Comparison of ENCODE assay signal across 20 cellular contexts in genomic region chr2:8636041-8636491, GRCh38. TPM values are rescaled to one million over a fixed set of nuclear protein-coding genes. Genes with fewer than 3 reads are reported as not detected.
DNase-seq lines count a peak whose midpoint lies in the region; ATAC-seq and TF ChIP-seq lines count a peak whose summit lies in the region.
"Had no signal": no experiment of that assay in that cellular context is flagged by ENCODE, and none has a peak within 500 bp of the region (broad histone marks: within the 10 kb centered on the region; RNA-seq: fewer than 3 reads in every experiment).

No MANE protein-coding gene starts in this region.

- H3K4me3 Mint-ChIP-seq in GM23338 = no peak overlapping the region
- H3K4me3 Mint-ChIP-seq in osteocyte (ENCODE audit: unreplicated experiment) = no peak overlapping the region
- H3K4me3 Mint-ChIP-seq: activated CD8-positive, alpha-beta T cell treated with anti-CD3 and anti-CD28 coated beads, Interleukin-2, amount 10 ng/mL, durations not matched to agents 7 days and 5 days; activated naive CD8-positive, alpha-beta T cell treated with anti-CD3 and anti-CD28 coated beads, Interleukin-2, amount 50 U/mL, for 24 hours; activated T-helper 1 cell treated with anti-CD3 and anti-CD28 coated beads, Interleukin-12 subunit alpha, Interleukin-12 subunit beta, Interleukin-2, Interleukin-4 antibody, amounts not matched to agents 30 ng/mL and 10 ng/mL and 1 ng/mL, durations not matched to agents 14 hours and 24 hours and 36 hours; immature natural killer cell had no signal

- H4K20me1 ChIP-seq in GM23338 (replicated peaks; ENCODE audit: insufficient read depth) (no peaks in the 10 kb centered on the region), osteoblast (ENCODE audit: insufficient read depth, low read length) (no peaks in the 10 kb centered on the region)

- no peak for DNase-seq in GM23338 (ENCODE audit: low spot score)
- peak; percentile 14 for DNase-seq in RPMI7951 (ENCODE audit: low read depth)
- DNase-seq in fibroblast of villous mesenchyme (ENCODE audit: low read depth) = peak; percentile 3
- peak; percentile 42 for DNase-seq in osteoblast (ENCODE audit: insufficient read length, low spot score, missing footprints)
- DNase-seq in SKM-1 (lab: John Stamatoyannopoulos, UW; ENCODE audit: unreplicated experiment) = no peak
- no peak for DNase-seq in prostate gland (ENCODE audit: low spot score)
- DNase-seq in osteocyte (ENCODE audit: extremely low spot score, unreplicated experiment) = no peak
- no peak for DNase-seq in hepatic stellate cell (ENCODE audit: low spot score)
- DNase-seq: activated CD8-positive, alpha-beta T cell treated with anti-CD3 and anti-CD28 coated beads, Interleukin-2, amount 10 ng/mL, durations not matched to agents 7 days and 5 days; activated naive CD8-positive, alpha-beta T cell treated with anti-CD3 and anti-CD28 coated beads, Interleukin-2, amount 50 U/mL, for 24 hours; cerebellar nuclear complex; immature natural killer cell; NCI-H1694 treated with DMSO at 0.1 percent for 48 hours; NCI-H524 treated with DMSO at 0.1 percent for 48 hours; PC-9; SW 1271 had no signal

- H3K27me3 ChIP-seq in GM23338 (ENCODE audit: insufficient read depth) = peaks cover 10% of the 10 kb centered on the region; the same call in 1 of the 2 replicates
- H3K27me3 ChIP-seq in osteoblast (ENCODE audit: insufficient read depth, low read length) = no peaks in the 10 kb centered on the region
- H3K27me3 ChIP-seq in prostate gland (replicated peaks; ENCODE audit: insufficient read depth) = no peaks in the 10 kb centered on the region
- H3K27me3 ChIP-seq: neutrophil had no signal

- H3K9me3 ChIP-seq in osteoblast (ENCODE audit: low read depth, low read length) (no peaks in the 10 kb centered on the region), prostate gland (no peaks in the 10 kb centered on the region)
- H3K9me3 ChIP-seq: neutrophil, thoracic aorta had no signal

- H3K27ac Mint-ChIP-seq in GM23338 (no peak overlapping the region; the same call in 1 of the 2 replicates), osteocyte (ENCODE audit: unreplicated experiment) (no peak overlapping the region)
- H3K27ac Mint-ChIP-seq: activated CD8-positive, alpha-beta T cell treated with anti-CD3 and anti-CD28 coated beads, Interleukin-2, amount 10 ng/mL, durations not matched to agents 7 days and 5 days; activated naive CD8-positive, alpha-beta T cell treated with anti-CD3 and anti-CD28 coated beads, Interleukin-2, amount 50 U/mL, for 24 hours; activated T-helper 1 cell treated with anti-CD3 and anti-CD28 coated beads, Interleukin-12 subunit alpha, Interleukin-12 subunit beta, Interleukin-2, Interleukin-4 antibody, amounts not matched to agents 30 ng/mL and 10 ng/mL and 1 ng/mL, durations not matched to agents 14 hours and 24 hours and 36 hours had no signal

- no peaks in the 10 kb centered on the region for H3K9me3 Mint-ChIP-seq in GM23338
- H3K9me3 Mint-ChIP-seq in osteocyte (ENCODE audit: unreplicated experiment) = no peaks in the 10 kb centered on the region
- H3K9me3 Mint-ChIP-seq: activated naive CD8-positive, alpha-beta T cell treated with anti-CD3 and anti-CD28 coated beads, Interleukin-2, amount 50 U/mL, for 24 hours; activated T-helper 1 cell treated with anti-CD3 and anti-CD28 coated beads, Interleukin-12 subunit alpha, Interleukin-12 subunit beta, Interleukin-2, Interleukin-4 antibody, amounts not matched to agents 30 ng/mL and 10 ng/mL and 1 ng/mL, durations not matched to agents 14 hours and 24 hours and 36 hours; immature natural killer cell had no signal

- no peaks in the 10 kb centered on the region for H3K36me3 ChIP-seq in GM23338 (ENCODE audit: insufficient read depth)
- H3K36me3 ChIP-seq in osteoblast (ENCODE audit: insufficient read depth, low read length) = no peaks in the 10 kb centered on the region
- H3K36me3 ChIP-seq in prostate gland = no peaks in the 10 kb centered on the region
- H3K36me3 ChIP-seq: neutrophil, thoracic aorta had no signal

- peaks cover 28% of the 10 kb centered on the region for H3K4me1 Mint-ChIP-seq in GM23338
- peaks cover 24% of the 10 kb centered on the region for H3K4me1 Mint-ChIP-seq in osteocyte (ENCODE audit: unreplicated experiment)
- H3K4me1 Mint-ChIP-seq: immature natural killer cell had no signal

- TF ChIP-seq POLR2A in prostate gland (IDR thresholded peaks at IDR 0.05) = no peak

- WGBS in prostate gland = 80% methylated on average over 15 of the region's 15 CpGs

- H3K4me1 ChIP-seq in GM23338 (ENCODE audit: insufficient read depth) (peaks cover 32% of the 10 kb centered on the region), osteoblast (ENCODE audit: insufficient read depth, low read length) (peaks cover 24% of the 10 kb centered on the region), prostate gland (replicated peaks) (no peaks in the 10 kb centered on the region)

- no peaks in the 10 kb centered on the region; the same call in 2 of the 3 replicates for H3K36me3 Mint-ChIP-seq in GM23338 (ENCODE audit: low read depth)
- H3K36me3 Mint-ChIP-seq in osteocyte (ENCODE audit: unreplicated experiment) = no peaks in the 10 kb centered on the region

- no peaks in the 10 kb centered on the region for H3F3A ChIP-seq in GM23338 (replicated peaks; ENCODE audit: low read depth)

- H3K27ac ChIP-seq in GM23338 (ENCODE audit: low read depth) (no peak overlapping the region), osteoblast (ENCODE audit: low read depth, low read length) (no peak overlapping the region), prostate gland (no peak overlapping the region)
- H3K27ac ChIP-seq: neutrophil, PC-9, thoracic aorta had no signal

- H3K4me2 ChIP-seq in GM23338 (peak overlapping the region; percentile 63), osteoblast (ENCODE audit: insufficient read depth, low read length) (no peak overlapping the region)
- H3K4me2 ChIP-seq: PC-9 had no signal

- TF ChIP-seq CTCF in GM23338 (conservative IDR thresholded peaks at IDR 0.05; ENCODE audit: low read depth in 2 of 2) (no peak), fibroblast of villous mesenchyme (IDR thresholded peaks at IDR 0.05; ENCODE audit: insufficient read depth, low read depth, low read length) (no peak), osteoblast (IDR thresholded peaks at IDR 0.05; ENCODE audit: extremely low read depth, low read depth, low read length) (no peak), prostate gland (IDR thresholded peaks at IDR 0.05) (no peak), osteocyte (IDR thresholded peaks at IDR 0.05) (no peak)

- no peak overlapping the region for H3K4me3 ChIP-seq in GM23338
- H3K4me3 ChIP-seq in fibroblast of villous mesenchyme (ENCODE audit: low read depth, low read length) = no peak overlapping the region
- H3K4me3 ChIP-seq in osteoblast (ENCODE audit: insufficient read depth, low read length) = no peak overlapping the region
- H3K4me3 ChIP-seq in prostate gland = no peak overlapping the region
- H3K4me3 ChIP-seq: GM12878, PC-9, thoracic aorta had no signal

- H2AFZ ChIP-seq in GM23338 (peak overlapping the region; percentile 30; the same call in 1 of the 2 replicates), osteoblast (ENCODE audit: low read length) (no peak overlapping the region)
- H2AFZ ChIP-seq: PC-9 had no signal

- H3K79me2 ChIP-seq in GM23338 (replicated peaks; ENCODE audit: insufficient read depth) (no peaks in the 10 kb centered on the region), osteoblast (ENCODE audit: insufficient read depth, low read length) (no peaks in the 10 kb centered on the region)

- H3K27me3 Mint-ChIP-seq in GM23338 (ENCODE audit: insufficient read depth, low read depth, poor library complexity) (peaks cover 22% of the 10 kb centered on the region), osteocyte (ENCODE audit: unreplicated experiment) (peaks cover 4% of the 10 kb centered on the region)
- H3K27me3 Mint-ChIP-seq: activated naive CD8-positive, alpha-beta T cell treated with anti-CD3 and anti-CD28 coated beads, Interleukin-2, amount 50 U/mL, for 24 hours had no signal

- H3K9me2 ChIP-seq in GM23338 (ENCODE audit: insufficient read depth) = peaks cover 4% of the 10 kb centered on the region; the same call in 1 of the 2 replicates

- intact Hi-C loops in prostate gland (cut with DNase I) = no loop called here

- peak; percentile 26 for ATAC-seq in GM23338
- ATAC-seq: activated CD8-positive, alpha-beta T cell treated with anti-CD3 and anti-CD28 coated beads, Interleukin-2, amount 10 ng/mL, durations not matched to agents 7 days and 5 days; activated naive CD8-positive, alpha-beta T cell treated with anti-CD3 and anti-CD28 coated beads, Interleukin-2, amount 50 U/mL, for 24 hours; GM12878 had no signal

TF ChIP-seq in GM23338, 12 proteins besides CTCF, POLR2A, EP300 and RAD21 (continues in another document):
- no peak for TF ChIP-seq REST (IDR thresholded peaks at IDR 0.05; ENCODE audit: unreplicated experiment)
- TF ChIP-seq EZH2 (IDR thresholded peaks at IDR 0.05; ENCODE audit: low read depth, unreplicated experiment) = no peak
- no peak for TF ChIP-seq POLR2AphosphoS5 (IDR thresholded peaks at IDR 0.05; ENCODE audit: low read depth)

RNA-seq across cellular contexts. Expression of gene ID2, which starts 45.8 kb away (rescaled TPM):
- total RNA-seq in GM23338 (2014; rRNA removed; shearing (Covaris generic)) = 87.0 and 135 TPM in 2 replicates
- 110 and 119 TPM in 2 replicates for polyA plus RNA-seq in GM23338 (2016; fragmentation: Nextera tagmentation; extraction: Ambion mirVana)
- total RNA-seq in RPMI7951 (2014; rRNA removed; shearing (Covaris generic)) = 82.1 and 84.3 TPM in 2 replicates
- 31.2 and 118 TPM in 2 replicates for total RNA-seq in fibroblast of villous mesenchyme
- 139 and 168 TPM in 2 replicates for total RNA-seq in osteoblast
- 100 to 1,000 TPM; 172 to 238 TPM for total RNA-seq in prostate gland
- total RNA-seq in osteocyte = 9.3 and 11.9 TPM in 2 replicates

Comparison
In these comparisons a context has a peak if more than half of its experiments do, and no peak if none do; other contexts are left out.
1. DNase-seq: peak in RPMI7951 (single experiment), fibroblast of villous mesenchyme (single experiment) and osteoblast (single experiment); none in GM23338 (single experiment), SKM-1 (single experiment), prostate gland (single experiment), osteocyte (single experiment) and hepatic stellate cell (single experiment).